In genomic region chr2:142803158-142803557, GRCh38 we compare ENCODE assay signal across 32 cellular contexts.
"Had no signal": no experiment of that assay in that cellular context is flagged by ENCODE, and none has a peak within 500 bp of the region (broad histone marks: within the 10 kb centered on the region; RNA-seq: fewer than 3 reads in every experiment).

No MANE protein-coding gene starts in this region.

- H3K4me1 ChIP-seq: adrenal gland had no signal

- DNase-seq: activated B cell treated with CpG ODN at 0.5 μM for 24 hours; activated CD4-positive, alpha-beta memory T cell treated with anti-CD3 and anti-CD28 coated beads for 36 hours; activated CD4-positive, alpha-beta T cell treated with anti-CD3 and anti-CD28 coated beads for 4 hours; activated CD4-positive, alpha-beta T cell treated with anti-CD3 and anti-CD28 coated beads, Interleukin-2, amount 50 U/mL, for 1 hour; activated CD4-positive, CD25-positive, alpha-beta regulatory T cell treated with anti-CD3 and anti-CD28 coated beads, Interleukin-2, amount 50 U/mL, for 72 hours; activated CD8-positive, alpha-beta memory T cell treated with anti-CD3 and anti-CD28 coated beads, Interleukin-2, amount 50 U/mL, for 4 hours; activated gamma-delta T cell treated with Interleukin-2 at 50 U/mL for 16 hours; activated naive CD4-positive, alpha-beta T cell treated with anti-CD3 and anti-CD28 coated beads for 36 hours; activated T-cell treated with anti-CD3 and anti-CD28 coated beads for 4 hours; activated T-cell treated with anti-CD3 and anti-CD28 coated beads, Interleukin-2, amount 50 U/mL, for 4 hours; adrenal gland; anterior cingulate cortex; central memory CD4-positive, alpha-beta T cell; Karpas-422; KBM-7; MM.1S; MV-4-11; NCI-H1092; NCI-H1436 treated with DMSO at 0.1 percent for 48 hours; NCI-H1694 treated with DMSO at 0.1 percent for 48 hours; NCI-H2029; NCI-H345; NCI-H524 treated with DMSO at 0.1 percent for 48 hours; NK-92 treated with Interleukin-12 subunit alpha and Interleukin-12 subunit beta, amount 100 ng/mL, for 24 hours; PC-9; SIG-M5; SW 1271; T-helper 1 cell; T-helper 2 cell; T-helper 9 cell had no signal

- H3K4me3 ChIP-seq: adrenal gland, PC-9 had no signal

- H3K4me2 ChIP-seq: PC-9 had no signal

- H3K9me3 ChIP-seq: adrenal gland had no signal

- H3K27ac ChIP-seq: adrenal gland, PC-9, RWPE1, VCaP had no signal

- H3K36me3 ChIP-seq: adrenal gland had no signal

- H3K27me3 ChIP-seq: adrenal gland had no signal

- H2AFZ ChIP-seq: PC-9 had no signal
